ENCODE assay signal across 16 cellular contexts in genomic region chr15:101089579-101090459, GRCh38.
DNase-seq lines count a peak whose midpoint lies in the region; ATAC-seq and TF ChIP-seq lines count a peak whose summit lies in the region.
"Had no signal": no experiment of that assay in that cellular context is flagged by ENCODE, and none has a peak within 500 bp of the region (broad histone marks: within the 10 kb centered on the region; RNA-seq: fewer than 3 reads in every experiment).

No MANE protein-coding gene starts in this region.

- H3K4me1 Mint-ChIP-seq in brain = peaks cover 54% of the 10 kb centered on the region
- peaks cover 36% of the 10 kb centered on the region for H3K4me1 Mint-ChIP-seq in osteocyte (ENCODE audit: unreplicated experiment)
- peaks cover 14% of the 10 kb centered on the region for H3K4me1 Mint-ChIP-seq in activated T-helper 2 cell treated with anti-CD3 and anti-CD28 coated beads, Interferon-gamma antibody, Interleukin-2, Interleukin-4, amounts not matched to agents 10 μg/mL and 5 μg/mL and 100 μg/mL, durations not matched to agents 14 hours and 24 hours and 36 hours (ENCODE audit: low read depth)
- H3K4me1 Mint-ChIP-seq: central memory CD8-positive, alpha-beta T cell; endodermal cell had no signal

- H3K27ac ChIP-seq in BLaER1 (no peak overlapping the region), KOPT-K1 (ENCODE audit: low read depth, low read length, poor library complexity, severe bottlenecking) (peak overlapping the region; percentile 38)

- no peaks in the 10 kb centered on the region for H4K20me1 ChIP-seq in BLaER1

- peaks cover 5% of the 10 kb centered on the region for H3K27me3 Mint-ChIP-seq in brain
- no peaks in the 10 kb centered on the region for H3K27me3 Mint-ChIP-seq in osteocyte (ENCODE audit: unreplicated experiment)
- peaks cover 10% of the 10 kb centered on the region for H3K27me3 Mint-ChIP-seq in activated T-helper 2 cell treated with anti-CD3 and anti-CD28 coated beads, Interferon-gamma antibody, Interleukin-2, Interleukin-4, amounts not matched to agents 10 μg/mL and 5 μg/mL and 100 μg/mL, durations not matched to agents 14 hours and 24 hours and 36 hours (ENCODE audit: low read depth)
- H3K27me3 Mint-ChIP-seq: activated naive CD8-positive, alpha-beta T cell had no signal

- H3K4me2 ChIP-seq in BLaER1 = peak overlapping the region; percentile 67; the same call in 1 of the 2 replicates

- no peak for ATAC-seq in HG02642 (IDR thresholded peaks at IDR 0.05; ENCODE audit: poor library complexity, unreplicated experiment)

- no peak overlapping the region for H3K4me3 ChIP-seq in BLaER1

- TF ChIP-seq CTCF in brain (conservative IDR thresholded peaks at IDR 0.05) (no peak), osteocyte (IDR thresholded peaks at IDR 0.05) (no peak)

- no peak for DNase-seq in osteocyte (ENCODE audit: extremely low spot score, unreplicated experiment)
- DNase-seq in RKO (ENCODE audit: low spot score) = no peak
- no peak for DNase-seq in stimulated activated CD4-positive, alpha-beta T cell treated with anti-CD3 and anti-CD28 coated beads, Interleukin-15, amount 100 ng/mL, for 24 hours
- DNase-seq in activated T-helper 2 cell treated with anti-CD3 and anti-CD28 coated beads, Interferon-gamma antibody, Interleukin-2, Interleukin-4, amounts not matched to agents 10 μg/mL and 5 μg/mL and 100 μg/mL, durations not matched to agents 14 hours and 24 hours and 36 hours (ENCODE audit: low spot score) = no peak
- DNase-seq: activated T-cell treated with anti-CD3 and anti-CD28 coated beads for 4 hours, COR-L47, EL, endodermal cell, kidney, NCI-H2107 had no signal

- no peak overlapping the region for H3K9ac ChIP-seq in BLaER1

- no peaks in the 10 kb centered on the region for H3K36me3 ChIP-seq in BLaER1
- no peaks in the 10 kb centered on the region for H3K36me3 ChIP-seq in KOPT-K1 (ENCODE audit: insufficient read depth, low read length)

- H3K27ac Mint-ChIP-seq in brain (peak overlapping the region in 4 of 5 experiments; percentile 28 to 90 (median 74)), osteocyte (ENCODE audit: unreplicated experiment) (peak overlapping the region; percentile 47)
- H3K27ac Mint-ChIP-seq in activated T-helper 2 cell treated with anti-CD3 and anti-CD28 coated beads, Interferon-gamma antibody, Interleukin-2, Interleukin-4, amounts not matched to agents 10 μg/mL and 5 μg/mL and 100 μg/mL, durations not matched to agents 14 hours and 24 hours and 36 hours = no peak overlapping the region
- H3K27ac Mint-ChIP-seq: activated naive CD8-positive, alpha-beta T cell; endodermal cell had no signal

- H3K9me3 Mint-ChIP-seq in brain (peaks cover 0 to 6% (median 4%) of the 10 kb centered on the region in 5 experiments), osteocyte (ENCODE audit: unreplicated experiment) (no peaks in the 10 kb centered on the region)
- H3K9me3 Mint-ChIP-seq in activated T-helper 2 cell treated with anti-CD3 and anti-CD28 coated beads, Interferon-gamma antibody, Interleukin-2, Interleukin-4, amounts not matched to agents 10 μg/mL and 5 μg/mL and 100 μg/mL, durations not matched to agents 14 hours and 24 hours and 36 hours = no peaks in the 10 kb centered on the region
- H3K9me3 Mint-ChIP-seq: central memory CD8-positive, alpha-beta T cell; endodermal cell had no signal

- H3K9me3 ChIP-seq in BLaER1 (no peaks in the 10 kb centered on the region), KOPT-K1 (ENCODE audit: insufficient read depth, low read length, poor library complexity, severe bottlenecking) (no peaks in the 10 kb centered on the region)

- intact Hi-C loops in activated T-helper 2 cell treated with anti-CD3 and anti-CD28 coated beads, Interferon-gamma antibody, Interleukin-2, Interleukin-4, amounts not matched to agents 10 μg/mL and 5 μg/mL and 100 μg/mL, durations not matched to agents 14 hours and 24 hours and 36 hours (cut with micrococcal nuclease) = loop anchor here (5.0 kb wide), 1 partner anchor 73 kb away; no protein-coding TSS in a partner anchor

- H3K27me3 ChIP-seq in BLaER1 = no peaks in the 10 kb centered on the region

- H3K36me3 Mint-ChIP-seq in brain (no peaks in the 10 kb centered on the region), osteocyte (ENCODE audit: unreplicated experiment) (no peaks in the 10 kb centered on the region)
- H3K36me3 Mint-ChIP-seq in activated T-helper 2 cell treated with anti-CD3 and anti-CD28 coated beads, Interferon-gamma antibody, Interleukin-2, Interleukin-4, amounts not matched to agents 10 μg/mL and 5 μg/mL and 100 μg/mL, durations not matched to agents 14 hours and 24 hours and 36 hours (ENCODE audit: low read depth) = no peaks in the 10 kb centered on the region

- peak overlapping the region in 1 of 5 experiments; percentile 3 for H3K4me3 Mint-ChIP-seq in brain
- H3K4me3 Mint-ChIP-seq in osteocyte (ENCODE audit: unreplicated experiment) = no peak overlapping the region
- H3K4me3 Mint-ChIP-seq in activated T-helper 2 cell treated with anti-CD3 and anti-CD28 coated beads, Interferon-gamma antibody, Interleukin-2, Interleukin-4, amounts not matched to agents 10 μg/mL and 5 μg/mL and 100 μg/mL, durations not matched to agents 14 hours and 24 hours and 36 hours (ENCODE audit: low read depth) = no peak overlapping the region
- H3K4me3 Mint-ChIP-seq: activated naive CD8-positive, alpha-beta T cell; central memory CD8-positive, alpha-beta T cell had no signal

- peaks cover 41% of the 10 kb centered on the region for H3K4me1 ChIP-seq in BLaER1
